Comparison of ENCODE assay signal across 8 cellular contexts in the genomic region with DNA sequence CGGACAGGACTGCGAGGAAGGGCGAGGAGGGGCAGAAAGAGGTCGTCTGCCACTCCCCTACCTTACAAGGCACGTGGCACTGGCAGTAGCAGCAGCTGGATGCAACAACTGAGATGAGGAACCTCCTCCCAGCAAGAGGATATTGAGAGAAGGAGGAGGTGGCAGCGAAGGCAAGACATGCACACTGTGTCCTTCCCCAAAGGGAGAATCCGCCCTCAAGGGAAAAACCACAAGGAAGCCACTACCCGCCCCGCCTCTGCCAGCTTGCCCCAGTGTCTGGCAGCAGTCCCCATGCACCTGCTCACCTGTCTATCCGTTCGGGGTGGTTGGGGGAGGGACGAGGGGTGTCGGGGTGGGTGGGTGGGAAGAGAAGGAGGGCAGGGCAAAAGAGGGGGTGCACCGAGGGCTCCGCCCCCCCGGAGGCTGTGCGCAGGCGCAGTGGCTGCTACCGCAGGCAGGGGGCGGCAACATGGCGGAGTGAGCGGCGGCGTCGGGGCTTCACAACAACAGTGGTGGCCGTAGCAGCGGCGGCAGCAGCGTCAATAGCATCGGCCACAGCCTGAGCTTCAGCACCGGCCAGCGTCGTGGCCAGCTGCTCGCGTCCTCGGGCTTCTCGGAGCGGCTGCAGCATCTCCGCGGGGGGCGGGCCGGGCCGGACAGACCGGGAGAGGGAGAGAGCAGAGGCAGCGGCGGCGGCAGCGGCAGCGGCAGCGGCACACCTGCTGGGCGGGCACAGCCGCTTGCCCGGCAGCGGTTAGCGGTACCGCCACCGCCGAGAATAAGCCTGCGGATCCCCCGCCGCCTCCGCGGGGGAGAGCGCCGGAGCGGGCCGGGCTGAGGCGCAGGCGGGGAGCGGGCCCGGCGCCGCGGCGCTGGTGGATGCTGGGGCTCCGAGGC. TPM values are rescaled to one million over a fixed set of nuclear protein-coding genes. Genes with fewer than 3 reads are reported as not detected.
DNase-seq lines count a peak whose midpoint lies in the region; ATAC-seq and TF ChIP-seq lines count a peak whose summit lies in the region.

A gene with protein sequence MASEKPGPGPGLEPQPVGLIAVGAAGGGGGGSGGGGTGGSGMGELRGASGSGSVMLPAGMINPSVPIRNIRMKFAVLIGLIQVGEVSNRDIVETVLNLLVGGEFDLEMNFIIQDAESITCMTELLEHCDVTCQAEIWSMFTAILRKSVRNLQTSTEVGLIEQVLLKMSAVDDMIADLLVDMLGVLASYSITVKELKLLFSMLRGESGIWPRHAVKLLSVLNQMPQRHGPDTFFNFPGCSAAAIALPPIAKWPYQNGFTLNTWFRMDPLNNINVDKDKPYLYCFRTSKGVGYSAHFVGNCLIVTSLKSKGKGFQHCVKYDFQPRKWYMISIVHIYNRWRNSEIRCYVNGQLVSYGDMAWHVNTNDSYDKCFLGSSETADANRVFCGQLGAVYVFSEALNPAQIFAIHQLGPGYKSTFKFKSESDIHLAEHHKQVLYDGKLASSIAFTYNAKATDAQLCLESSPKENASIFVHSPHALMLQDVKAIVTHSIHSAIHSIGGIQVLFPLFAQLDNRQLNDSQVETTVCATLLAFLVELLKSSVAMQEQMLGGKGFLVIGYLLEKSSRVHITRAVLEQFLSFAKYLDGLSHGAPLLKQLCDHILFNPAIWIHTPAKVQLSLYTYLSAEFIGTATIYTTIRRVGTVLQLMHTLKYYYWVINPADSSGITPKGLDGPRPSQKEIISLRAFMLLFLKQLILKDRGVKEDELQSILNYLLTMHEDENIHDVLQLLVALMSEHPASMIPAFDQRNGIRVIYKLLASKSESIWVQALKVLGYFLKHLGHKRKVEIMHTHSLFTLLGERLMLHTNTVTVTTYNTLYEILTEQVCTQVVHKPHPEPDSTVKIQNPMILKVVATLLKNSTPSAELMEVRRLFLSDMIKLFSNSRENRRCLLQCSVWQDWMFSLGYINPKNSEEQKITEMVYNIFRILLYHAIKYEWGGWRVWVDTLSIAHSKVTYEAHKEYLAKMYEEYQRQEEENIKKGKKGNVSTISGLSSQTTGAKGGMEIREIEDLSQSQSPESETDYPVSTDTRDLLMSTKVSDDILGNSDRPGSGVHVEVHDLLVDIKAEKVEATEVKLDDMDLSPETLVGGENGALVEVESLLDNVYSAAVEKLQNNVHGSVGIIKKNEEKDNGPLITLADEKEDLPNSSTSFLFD (N-terminal part only) (plus strand): TSS at position 436 of the 897 bp plus-strand sequence. CDS start 551 bp downstream, outside the sequence.

- peak; percentile 72 for DNase-seq in 8988T
- DNase-seq in NCI-H2227 (lab: John Stamatoyannopoulos, UW; ENCODE audit: unreplicated experiment), result peak; percentile 90
- DNase-seq in activated CD4-positive, alpha-beta T cell treated with anti-CD3 and anti-CD28 coated beads for 1 hour, result peak; percentile 72
- DNase-seq in cerebellum (ENCODE audit: low spot score), result peak; percentile 83
- peak; percentile 18 for DNase-seq in kidney epithelial cell (ENCODE audit: low read depth)
- DNase-seq in stimulated activated CD4-positive, alpha-beta T cell treated with anti-CD3 and anti-CD28 coated beads, Interleukin-15, amount 100 ng/mL, for 48 hours (ENCODE audit: low read depth in 2 of 2), result peak; percentile 33 to 57

- H3K27me3 ChIP-seq in kidney epithelial cell (ENCODE audit: control insufficient read depth, insufficient read depth, low read length), result peaks cover 2% of the 10 kb centered on the region

- peak within 1 kb of the TSS; percentile 92 for H3K4me3 ChIP-seq in kidney epithelial cell (ENCODE audit: low read depth, low read length)

- no peak for TF ChIP-seq CTCF in kidney epithelial cell (IDR thresholded peaks at IDR 0.05; ENCODE audit: insufficient read depth, low read length, poor library complexity, severe bottlenecking)

- ATAC-seq in GM18520 (IDR thresholded peaks at IDR 0.05; ENCODE audit: unreplicated experiment) (peak; percentile 58), HG03064 (IDR thresholded peaks at IDR 0.05; ENCODE audit: low read depth, unreplicated experiment) (peak; percentile 64)

- no peaks in the 10 kb centered on the region for H3K36me3 ChIP-seq in kidney epithelial cell (ENCODE audit: control insufficient read depth, insufficient read depth, low read length)

RNA-seq across cellular contexts. Expression of the gene that starts here (rescaled TPM):
- 168 TPM for total RNA-seq in cerebellum
- total RNA-seq in kidney epithelial cell, result 5.3 and 6.1 TPM in 2 replicates

Comparison
In these comparisons a context has a peak if more than half of its experiments do, and no peak if none do; other contexts are left out.
1. Peak in every context shown above with its lines: DNase-seq, ATAC-seq and H3K4me3 ChIP-seq.
2. RNA of the gene that starts here (total RNA-seq): 168 TPM in cerebellum (single experiment); 5.3 to 6.1 TPM in kidney epithelial cell; every median in the first group is over 10 times any median in the second.
3. DNase-seq: peak in every context shown above with its lines; median percentile 90 in NCI-H2227; 83 in cerebellum; 72 in 8988T; 72 in activated CD4-positive, alpha-beta T cell treated with anti-CD3 and anti-CD28 coated beads for 1 hour; 45 in stimulated activated CD4-positive, alpha-beta T cell treated with anti-CD3 and anti-CD28 coated beads, Interleukin-15, amount 100 ng/mL, for 48 hours; 18 in kidney epithelial cell.